In the genomic region with DNA sequence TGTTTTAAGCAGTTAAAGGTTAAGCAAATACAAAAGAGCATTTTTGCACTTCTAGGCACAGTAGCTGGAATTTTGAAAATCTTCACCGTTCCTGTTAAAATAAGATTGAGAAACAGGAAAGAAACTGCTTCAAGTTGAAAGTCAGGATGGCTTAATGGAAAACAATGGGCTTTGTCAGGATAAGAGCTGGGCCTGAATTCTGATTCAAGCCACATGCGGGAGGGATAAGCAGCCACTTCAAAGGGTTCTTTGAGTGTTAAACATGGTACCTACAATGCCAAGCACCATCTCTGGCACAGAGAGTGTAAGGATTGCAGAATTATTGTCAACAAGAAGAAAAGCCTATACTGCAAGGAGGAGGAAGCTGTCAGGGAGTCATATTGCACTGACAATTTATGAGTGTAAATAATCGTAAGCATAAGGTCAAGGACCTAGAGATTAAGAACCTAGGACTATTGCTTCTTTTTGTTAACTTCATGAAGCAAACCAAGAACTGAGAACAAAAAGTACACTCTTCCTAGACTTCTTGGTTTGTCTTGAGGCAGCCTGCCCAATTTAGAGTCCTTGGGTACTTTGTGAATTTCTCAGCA, we compare ENCODE assay signal across 20 cellular contexts. TPM values are rescaled to one million over a fixed set of nuclear protein-coding genes. Genes with fewer than 3 reads are reported as not detected.
"Had no signal": no experiment of that assay in that cellular context is flagged by ENCODE, and none has a peak within 500 bp of the region (broad histone marks: within the 10 kb centered on the region; RNA-seq: fewer than 3 reads in every experiment).

No MANE protein-coding gene starts in this region.

- H3K27me3 Mint-ChIP-seq: activated CD4-positive, alpha-beta T cell treated with anti-CD3 and anti-CD28 coated beads, Interleukin-2, amount 10 ng/mL, durations not matched to agents 24 days and 14 days; central memory CD8-positive, alpha-beta T cell had no signal

- H3K27ac ChIP-seq: brain microvascular endothelial cell, epithelial cell of prostate, heart left ventricle, right atrium auricular region, suprapubic skin, upper lobe of right lung had no signal

- H3K4me3 Mint-ChIP-seq: activated CD4-positive, alpha-beta T cell treated with anti-CD3 and anti-CD28 coated beads, Interleukin-2, amount 10 ng/mL, durations not matched to agents 24 days and 14 days; activated CD8-positive, alpha-beta T cell treated with anti-CD3 and anti-CD28 coated beads, Interleukin-2, amount 10 ng/mL, durations not matched to agents 7 days and 5 days; activated naive CD8-positive, alpha-beta T cell treated with anti-CD3 and anti-CD28 coated beads for 36 hours; activated T-cell treated with anti-CD3 and anti-CD28 coated beads, Interleukin-2, amount 50 U/mL, for 72 hours; central memory CD8-positive, alpha-beta T cell; natural killer cell; T-helper 2 cell treated with Interferon-gamma antibody and Interleukin-4, amounts not matched to agents 5 μg/mL and 100 μg/mL, for 36 hours had no signal

- DNase-seq: activated CD4-positive, alpha-beta T cell treated with anti-CD3 and anti-CD28 coated beads, Interleukin-2, amount 10 ng/mL, durations not matched to agents 24 days and 14 days; activated CD4-positive, CD25-positive, alpha-beta regulatory T cell; activated CD8-positive, alpha-beta memory T cell treated with anti-CD3 and anti-CD28 coated beads, Interleukin-2, amount 50 U/mL, for 4 hours; activated CD8-positive, alpha-beta T cell treated with anti-CD3 and anti-CD28 coated beads, Interleukin-2, amount 10 ng/mL, durations not matched to agents 7 days and 5 days; activated gamma-delta T cell treated with Interleukin-2 at 50 U/mL for 16 hours; activated naive CD8-positive, alpha-beta T cell treated with anti-CD3 and anti-CD28 coated beads for 36 hours; activated T-cell treated with anti-CD3 and anti-CD28 coated beads, Interleukin-2, amount 50 U/mL, for 72 hours; brain microvascular endothelial cell; effector memory CD4-positive, alpha-beta T cell; heart left ventricle; left cardiac atrium; natural killer cell; stimulated activated CD4-positive, alpha-beta T cell treated with anti-CD3 and anti-CD28 coated beads, Interleukin-4, amount 100 ng/mL, for 1 hour; stimulated activated naive CD4-positive, alpha-beta T cell; upper lobe of right lung had no signal

- H3K9me3 Mint-ChIP-seq: activated CD4-positive, alpha-beta T cell treated with anti-CD3 and anti-CD28 coated beads, Interleukin-2, amount 10 ng/mL, durations not matched to agents 24 days and 14 days; activated naive CD8-positive, alpha-beta T cell treated with anti-CD3 and anti-CD28 coated beads for 36 hours; T-helper 2 cell treated with Interferon-gamma antibody and Interleukin-4, amounts not matched to agents 5 μg/mL and 100 μg/mL, for 36 hours had no signal

- H3K27ac Mint-ChIP-seq: activated CD4-positive, alpha-beta T cell treated with anti-CD3 and anti-CD28 coated beads, Interleukin-2, amount 10 ng/mL, durations not matched to agents 24 days and 14 days; activated CD8-positive, alpha-beta T cell treated with anti-CD3 and anti-CD28 coated beads, Interleukin-2, amount 10 ng/mL, durations not matched to agents 7 days and 5 days; activated naive CD8-positive, alpha-beta T cell treated with anti-CD3 and anti-CD28 coated beads for 36 hours; activated T-cell treated with anti-CD3 and anti-CD28 coated beads, Interleukin-2, amount 50 U/mL, for 72 hours; natural killer cell; T-helper 2 cell treated with Interferon-gamma antibody and Interleukin-4, amounts not matched to agents 5 μg/mL and 100 μg/mL, for 36 hours had no signal

- ATAC-seq: activated CD8-positive, alpha-beta T cell treated with anti-CD3 and anti-CD28 coated beads, Interleukin-2, amount 10 ng/mL, durations not matched to agents 7 days and 5 days; activated T-cell treated with anti-CD3 and anti-CD28 coated beads, Interleukin-2, amount 50 U/mL, for 72 hours; heart left ventricle; left cardiac atrium; natural killer cell; upper lobe of right lung had no signal

- H3K4me1 Mint-ChIP-seq: activated CD4-positive, alpha-beta T cell treated with anti-CD3 and anti-CD28 coated beads, Interleukin-2, amount 10 ng/mL, durations not matched to agents 24 days and 14 days; activated naive CD8-positive, alpha-beta T cell treated with anti-CD3 and anti-CD28 coated beads for 36 hours; central memory CD8-positive, alpha-beta T cell; natural killer cell had no signal

- H3K27me3 ChIP-seq: brain microvascular endothelial cell, heart left ventricle, right atrium auricular region, suprapubic skin, upper lobe of right lung had no signal

- H3K9me3 ChIP-seq: heart left ventricle, right atrium auricular region, suprapubic skin, upper lobe of right lung had no signal

- H3K36me3 Mint-ChIP-seq: activated naive CD8-positive, alpha-beta T cell treated with anti-CD3 and anti-CD28 coated beads for 36 hours; natural killer cell had no signal

- H3K4me1 ChIP-seq: right atrium auricular region, suprapubic skin, upper lobe of right lung had no signal

- H3K36me3 ChIP-seq: brain microvascular endothelial cell, heart left ventricle, right atrium auricular region, suprapubic skin, upper lobe of right lung had no signal

- H3K4me3 ChIP-seq: heart left ventricle, right atrium auricular region, suprapubic skin, upper lobe of right lung had no signal

RNA-seq across cellular contexts. Expression of a gene that starts 32.5 kb away (rescaled TPM):
- total RNA-seq: activated CD4-positive, alpha-beta T cell treated with anti-CD3 and anti-CD28 coated beads, Interleukin-2, amount 10 ng/mL, durations not matched to agents 24 days and 14 days; activated CD8-positive, alpha-beta T cell treated with anti-CD3 and anti-CD28 coated beads, Interleukin-2, amount 10 ng/mL, durations not matched to agents 7 days and 5 days had no signal
